17 cellular contexts compared by ENCODE assay signal in genomic region chr12:45290218-45290609, GRCh38.
DNase-seq lines count a peak whose midpoint lies in the region; ATAC-seq, FAIRE-seq and TF ChIP-seq lines count a peak whose summit lies in the region.
"Had no signal": no experiment of that assay in that cellular context is flagged by ENCODE, and none has a peak within 500 bp of the region (broad histone marks: within the 10 kb centered on the region; RNA-seq: fewer than 3 reads in every experiment).

No MANE protein-coding gene starts in this region.

- H3K4me3 Mint-ChIP-seq in activated T-helper 1 cell treated with anti-CD3 and anti-CD28 coated beads, Interleukin-12 subunit alpha, Interleukin-12 subunit beta, Interleukin-2, Interleukin-4 antibody, amounts not matched to agents 30 ng/mL and 10 ng/mL and 1 ng/mL, durations not matched to agents 14 hours and 24 hours and 36 hours = no peak overlapping the region
- H3K4me3 Mint-ChIP-seq: natural killer cell had no signal

- H3K4me2 ChIP-seq in mammary epithelial cell (ENCODE audit: insufficient read depth, low read depth, low read length) (peak overlapping the region; percentile 65), mesenchymal stem cell (ENCODE audit: low read length, poor library complexity, severe bottlenecking) (no peak overlapping the region)

- no peaks in the 10 kb centered on the region for H3K36me3 Mint-ChIP-seq in activated T-helper 1 cell treated with anti-CD3 and anti-CD28 coated beads, Interleukin-12 subunit alpha, Interleukin-12 subunit beta, Interleukin-2, Interleukin-4 antibody, amounts not matched to agents 30 ng/mL and 10 ng/mL and 1 ng/mL, durations not matched to agents 14 hours and 24 hours and 36 hours (ENCODE audit: low read depth)
- H3K36me3 Mint-ChIP-seq: natural killer cell had no signal

- no peaks in the 10 kb centered on the region for H3K9me3 ChIP-seq in mammary epithelial cell (replicated peaks; ENCODE audit: insufficient read depth, low read length)
- H3K9me3 ChIP-seq in mesenchymal stem cell (ENCODE audit: control insufficient read depth, low read length) = no peaks in the 10 kb centered on the region
- H3K9me3 ChIP-seq: BE2C, spleen, uterus had no signal

- no peak overlapping the region for H2BK5ac ChIP-seq in mesenchymal stem cell (ENCODE audit: low read depth, low read length, poor library complexity, severe bottlenecking)

- DNase-seq in HTR-8/SVneo (ENCODE audit: insufficient read length, low spot score) (peak; percentile 71), mammary epithelial cell (peak; percentile 87), mesenchymal stem cell (peak; percentile 50), T1000 (lab: John Stamatoyannopoulos, UW) (no peak), GM12892 (ENCODE audit: insufficient read length) (no peak)
- DNase-seq in activated T-helper 1 cell treated with anti-CD3 and anti-CD28 coated beads, Interleukin-12 subunit alpha, Interleukin-12 subunit beta, Interleukin-2, Interleukin-4 antibody, amounts not matched to agents 30 ng/mL and 10 ng/mL and 1 ng/mL, durations not matched to agents 14 hours and 24 hours and 36 hours (ENCODE audit: low spot score) = no peak
- DNase-seq: activated CD4-positive, alpha-beta T cell treated with anti-CD3 and anti-CD28 coated beads for 1 hour; BE2C; caudate nucleus; kidney; natural killer cell; NCI-H1436 treated with DMSO at 0.1 percent for 48 hours; spleen; uterus had no signal

- in situ Hi-C loops in mammary epithelial cell (cut with MboI; ENCODE audit: low sequenced_read_pairs in 2 of 2) = no loop called here

- no peak overlapping the region for H2BK12ac ChIP-seq in mesenchymal stem cell (ENCODE audit: low read length in 2 of 2)

- TF ChIP-seq POLR2A in GM12892 (IDR thresholded peaks at IDR 0.05; ENCODE audit: low read depth, low read length) = no peak

- TF ChIP-seq CTCF in mammary epithelial cell (conservative IDR thresholded peaks at IDR 0.05 in 1 of 2, IDR thresholded peaks at IDR 0.05 in 1 of 2; ENCODE audit: extremely low read depth in 1 of 2, insufficient read depth in 1 of 2, low read depth in 1 of 2, low read length in 2 of 2) = no peak

- no peak overlapping the region for H4K91ac ChIP-seq in mesenchymal stem cell (ENCODE audit: low read length)

- no peak overlapping the region; the same call in 1 of the 2 replicates for H3K4me3 ChIP-seq in ACC112 (ENCODE audit: low read depth, low read length)
- peak overlapping the region in 1 of 3 experiments; percentile 41 for H3K4me3 ChIP-seq in mammary epithelial cell (replicated peaks in 1 of 3; ENCODE audit: insufficient read depth in 1 of 3, low read depth in 2 of 3, low read length in 3 of 3)
- H3K4me3 ChIP-seq in mesenchymal stem cell (ENCODE audit: insufficient read depth in 1 of 2, low read depth in 1 of 2, low read length in 2 of 2) = peak overlapping the region in 1 of 2 experiments; percentile 35
- H3K4me3 ChIP-seq: spleen, uterus had no signal

- CTCF ChIA-PET in mammary epithelial cell (lab: Charles Lee; ENCODE audit: low non-redundant PET) = interaction anchor here (0.7 kb wide), 1 partner anchor 570 kb away, joined by 6 read pairs; no protein-coding TSS in a partner anchor

- no peak overlapping the region for H2BK120ac ChIP-seq in mesenchymal stem cell (ENCODE audit: low read depth, low read length)

- WGBS in mammary epithelial cell (ENCODE audit: low coverage, missing lambda C conversion rate) = 28% methylated on average over 2 of the region's 2 CpGs
- WGBS in mesenchymal stem cell = 89% methylated on average over 1 of the region's 2 CpGs

- H2AFZ ChIP-seq in ACC112 (ENCODE audit: low read length, unreplicated experiment) (no peak overlapping the region), mammary epithelial cell (ENCODE audit: low read depth, low read length) (no peak overlapping the region), mesenchymal stem cell (ENCODE audit: low read depth, low read length) (no peak overlapping the region)

- no peaks in the 10 kb centered on the region for H4K20me1 ChIP-seq in mammary epithelial cell (ENCODE audit: insufficient read depth, low read length)

- no peaks in the 10 kb centered on the region for H3K4me1 Mint-ChIP-seq in activated T-helper 1 cell treated with anti-CD3 and anti-CD28 coated beads, Interleukin-12 subunit alpha, Interleukin-12 subunit beta, Interleukin-2, Interleukin-4 antibody, amounts not matched to agents 30 ng/mL and 10 ng/mL and 1 ng/mL, durations not matched to agents 14 hours and 24 hours and 36 hours (ENCODE audit: low read depth)

- no peaks in the 10 kb centered on the region for H3K9me3 Mint-ChIP-seq in activated T-helper 1 cell treated with anti-CD3 and anti-CD28 coated beads, Interleukin-12 subunit alpha, Interleukin-12 subunit beta, Interleukin-2, Interleukin-4 antibody, amounts not matched to agents 30 ng/mL and 10 ng/mL and 1 ng/mL, durations not matched to agents 14 hours and 24 hours and 36 hours
- H3K9me3 Mint-ChIP-seq: natural killer cell had no signal

- H4K8ac ChIP-seq in mesenchymal stem cell (ENCODE audit: low read length) = no peak overlapping the region

- H3K27me3 ChIP-seq in ACC112 (ENCODE audit: insufficient read depth, low read length) = no peaks in the 10 kb centered on the region
- H3K27me3 ChIP-seq in mammary epithelial cell (ENCODE audit: insufficient read depth, low read length) = no peaks in the 10 kb centered on the region
- H3K27me3 ChIP-seq in mesenchymal stem cell (ENCODE audit: control insufficient read depth in 1 of 2, insufficient read depth in 1 of 2, low read length in 2 of 2) = no peaks in the 10 kb centered on the region
- H3K27me3 ChIP-seq: BE2C, spleen, uterus had no signal

- H3K79me2 ChIP-seq in ACC112 (ENCODE audit: control insufficient read depth, insufficient read depth, low read length, unreplicated experiment) = peaks cover 3% of the 10 kb centered on the region
- peaks cover 75% of the 10 kb centered on the region for H3K79me2 ChIP-seq in mammary epithelial cell (ENCODE audit: insufficient read depth, low read length)

- H3K9ac ChIP-seq in mammary epithelial cell (ENCODE audit: insufficient read depth, low read length) (no peak overlapping the region), mesenchymal stem cell (ENCODE audit: low read length) (peak overlapping the region; percentile 59)

- H3K4me1 ChIP-seq in ACC112 (ENCODE audit: control insufficient read depth, insufficient read depth, low read length, unreplicated experiment) = peaks cover 13% of the 10 kb centered on the region
- peaks cover 11% of the 10 kb centered on the region for H3K4me1 ChIP-seq in mammary epithelial cell (ENCODE audit: insufficient read depth, low read length)
- peaks cover 2% of the 10 kb centered on the region for H3K4me1 ChIP-seq in mesenchymal stem cell (ENCODE audit: control insufficient read depth, insufficient read depth, low read depth, low read length)
- H3K4me1 ChIP-seq: BE2C, uterus had no signal

- intact Hi-C loops in mammary epithelial cell (cut with micrococcal nuclease) = no loop called here
- intact Hi-C loops in activated T-helper 1 cell treated with anti-CD3 and anti-CD28 coated beads, Interleukin-12 subunit alpha, Interleukin-12 subunit beta, Interleukin-2, Interleukin-4 antibody, amounts not matched to agents 30 ng/mL and 10 ng/mL and 1 ng/mL, durations not matched to agents 14 hours and 24 hours and 36 hours (cut with micrococcal nuclease) = no loop called here

- peak overlapping the region; percentile 66 for H3K27ac ChIP-seq in ACC112 (ENCODE audit: low read depth, low read length)
- peak overlapping the region; percentile 62 for H3K27ac ChIP-seq in mammary epithelial cell (ENCODE audit: insufficient read depth, low read depth, low read length)
- no peak overlapping the region for H3K27ac ChIP-seq in mesenchymal stem cell (ENCODE audit: low read length, poor library complexity, severe bottlenecking)
- H3K27ac ChIP-seq: spleen, uterus had no signal

- ATAC-seq in HG02798 (IDR thresholded peaks at IDR 0.05; ENCODE audit: poor library complexity, unreplicated experiment) = no peak
- ATAC-seq: natural killer cell had no signal

- H2BK15ac ChIP-seq in mesenchymal stem cell (ENCODE audit: low read depth, poor library complexity, severe bottlenecking) = no peak overlapping the region

- H3K79me1 ChIP-seq in mesenchymal stem cell (replicated peaks; ENCODE audit: low read length, poor library complexity, severe bottlenecking) = peaks cover 19% of the 10 kb centered on the region

- H3K23ac ChIP-seq in mesenchymal stem cell (ENCODE audit: low read length in 2 of 2) = no peak overlapping the region

- H3K18ac ChIP-seq in mesenchymal stem cell (ENCODE audit: low read depth in 1 of 2, low read length in 2 of 2) = no peak overlapping the region

- BruUV-seq in mammary epithelial cell (replicated peaks; lab: Mats Ljungman, UMichigan) = no TSS peak

- no peak overlapping the region for H3K27ac Mint-ChIP-seq in activated T-helper 1 cell treated with anti-CD3 and anti-CD28 coated beads, Interleukin-12 subunit alpha, Interleukin-12 subunit beta, Interleukin-2, Interleukin-4 antibody, amounts not matched to agents 30 ng/mL and 10 ng/mL and 1 ng/mL, durations not matched to agents 14 hours and 24 hours and 36 hours
- H3K27ac Mint-ChIP-seq: natural killer cell had no signal

- H2AK5ac ChIP-seq in mesenchymal stem cell (ENCODE audit: low read length, severe bottlenecking) = no peak overlapping the region

- no peak overlapping the region for H3K14ac ChIP-seq in mesenchymal stem cell (ENCODE audit: low read length in 2 of 2)

- H3K36me3 ChIP-seq in ACC112 (ENCODE audit: insufficient read depth, low read length) (no peaks in the 10 kb centered on the region), mammary epithelial cell (ENCODE audit: insufficient read depth, low read length) (no peaks in the 10 kb centered on the region), mesenchymal stem cell (ENCODE audit: control insufficient read depth in 1 of 2, insufficient read depth in 2 of 2, low read depth in 1 of 2, low read length in 2 of 2) (no peaks in the 10 kb centered on the region)
- H3K36me3 ChIP-seq: BE2C, spleen, uterus had no signal

- FAIRE-seq in HTR-8/SVneo (lab: Jason Lieb, UNC) (peak; percentile 4), GM12892 (lab: Jason Lieb, UNC) (no peak)
- FAIRE-seq: frontal cortex, kidney had no signal

- no peaks in the 10 kb centered on the region for H3K27me3 Mint-ChIP-seq in activated T-helper 1 cell treated with anti-CD3 and anti-CD28 coated beads, Interleukin-12 subunit alpha, Interleukin-12 subunit beta, Interleukin-2, Interleukin-4 antibody, amounts not matched to agents 30 ng/mL and 10 ng/mL and 1 ng/mL, durations not matched to agents 14 hours and 24 hours and 36 hours (ENCODE audit: insufficient read depth)

- no peak overlapping the region for H3K4ac ChIP-seq in mesenchymal stem cell (ENCODE audit: low read depth in 1 of 2, low read length in 2 of 2)

- dilution Hi-C loops in mammary epithelial cell (cut with HindIII; ENCODE audit: low sequenced_read_pairs) = no loop called here

Comparison
In these comparisons a context has a peak if more than half of its experiments do, and no peak if none do; other contexts are left out.
1. DNase-seq: peak in HTR-8/SVneo (single experiment), mammary epithelial cell (single experiment) and mesenchymal stem cell (single experiment); none in activated T-helper 1 cell treated with anti-CD3 and anti-CD28 coated beads, Interleukin-12 subunit alpha, Interleukin-12 subunit beta, Interleukin-2, Interleukin-4 antibody, amounts not matched to agents 30 ng/mL and 10 ng/mL and 1 ng/mL, durations not matched to agents 14 hours and 24 hours and 36 hours (single experiment), T1000 (single experiment) and GM12892 (single experiment).